ENCODE assay signal across 2 cellular contexts in genomic region chr17:9622961-9623360, GRCh38.
TF ChIP-seq lines count a peak whose summit lies in the region.

No MANE protein-coding gene starts in this region.

TF ChIP-seq in HepG2, 621 proteins besides CTCF, POLR2A, EP300 and RAD21:
- peak; percentile 66 for TF ChIP-seq MAFF (IDR thresholded peaks at IDR 0.05; ENCODE audit: low read depth, low read length)
- TF ChIP-seq ZNF552 (CRISPR knock-in tag; IDR thresholded peaks at IDR 0.05; ENCODE audit: borderline replicate concordance) = no peak
- TF ChIP-seq MAFK (conservative IDR thresholded peaks at IDR 0.05 in 1 of 2, IDR thresholded peaks at IDR 0.05 in 1 of 2; ENCODE audit: low read length in 2 of 2) = peak; percentile 63 to 73

TF ChIP-seq in K562, 482 proteins besides CTCF, POLR2A, EP300 and RAD21:
- TF ChIP-seq AFF1 (IDR thresholded peaks at IDR 0.05; ENCODE audit: low read depth in 1 of 2, partially characterized antibody in 2 of 2) (no peak), E2F1 (CRISPR knock-in tag; IDR thresholded peaks at IDR 0.05) (no peak), MAFG (tag; conservative IDR thresholded peaks at IDR 0.05) (peak; percentile 36), ZNF316 (IDR thresholded peaks at IDR 0.05) (peak; percentile 80), C11orf30 (IDR thresholded peaks at IDR 0.05; ENCODE audit: low read depth) (peak; percentile 46; the same call in 1 of the 2 replicates), MCM2 (IDR thresholded peaks at IDR 0.05; ENCODE audit: low read depth) (no peak), SAFB2 (IDR thresholded peaks at IDR 0.05; ENCODE audit: borderline replicate concordance, low read depth, low read length, severe bottlenecking) (no peak)
- TF ChIP-seq, protein P1, sequence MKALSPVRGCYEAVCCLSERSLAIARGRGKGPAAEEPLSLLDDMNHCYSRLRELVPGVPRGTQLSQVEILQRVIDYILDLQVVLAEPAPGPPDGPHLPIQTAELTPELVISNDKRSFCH (CRISPR knock-in tag; IDR thresholded peaks at IDR 0.05) = no peak
- TF ChIP-seq, protein P1 (tag; IDR thresholded peaks at IDR 0.05) = no peak
- TF ChIP-seq, protein P2, sequence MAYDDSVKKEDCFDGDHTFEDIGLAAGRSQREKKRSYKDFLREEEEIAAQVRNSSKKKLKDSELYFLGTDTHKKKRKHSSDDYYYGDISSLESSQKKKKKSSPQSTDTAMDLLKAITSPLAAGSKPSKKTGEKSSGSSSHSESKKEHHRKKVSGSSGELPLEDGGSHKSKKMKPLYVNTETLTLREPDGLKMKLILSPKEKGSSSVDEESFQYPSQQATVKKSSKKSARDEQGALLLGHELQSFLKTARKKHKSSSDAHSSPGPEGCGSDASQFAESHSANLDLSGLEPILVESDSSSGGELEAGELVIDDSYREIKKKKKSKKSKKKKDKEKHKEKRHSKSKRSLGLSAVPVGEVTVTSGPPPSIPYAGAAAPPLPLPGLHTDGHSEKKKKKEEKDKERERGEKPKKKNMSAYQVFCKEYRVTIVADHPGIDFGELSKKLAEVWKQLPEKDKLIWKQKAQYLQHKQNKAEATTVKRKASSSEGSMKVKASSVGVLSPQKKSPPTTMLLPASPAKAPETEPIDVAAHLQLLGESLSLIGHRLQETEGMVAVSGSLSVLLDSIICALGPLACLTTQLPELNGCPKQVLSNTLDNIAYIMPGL (CRISPR knock-in tag; IDR thresholded peaks at IDR 0.05) = no peak
